Comparison of ENCODE assay signal across 16 cellular contexts in the genomic region with DNA sequence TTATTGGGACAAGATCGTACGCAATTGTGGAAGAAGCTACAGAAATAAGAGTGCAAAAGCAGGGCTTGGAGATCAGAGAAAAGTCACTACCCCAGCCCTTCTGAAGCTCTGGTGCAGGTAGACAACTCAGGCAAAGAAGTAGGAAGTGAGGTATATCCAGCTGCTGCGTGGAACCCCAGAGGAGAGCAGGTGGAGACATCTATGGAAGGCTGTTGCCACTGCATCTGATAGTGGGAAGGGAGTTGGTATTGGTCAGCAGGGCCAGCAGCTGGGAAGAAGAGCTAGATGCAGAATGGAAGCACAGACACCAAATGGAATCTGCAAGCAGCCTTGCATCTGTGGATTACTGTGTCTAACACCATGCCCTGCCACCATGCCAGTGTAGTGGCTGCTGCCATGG.
DNase-seq lines count a peak whose midpoint lies in the region; ATAC-seq and TF ChIP-seq lines count a peak whose summit lies in the region.
"Had no signal": no experiment of that assay in that cellular context is flagged by ENCODE, and none has a peak within 500 bp of the region (broad histone marks: within the 10 kb centered on the region; RNA-seq: fewer than 3 reads in every experiment).

No MANE protein-coding gene starts in this region.

- CTCF ChIA-PET in Caco-2 (lab: Charles Lee), result interaction anchor here (1.0 to 1.2 kb wide), 4 partner anchors 13 to 144 kb away, joined by 3 to 7 read pairs (median 4); no protein-coding TSS in a partner anchor

- H3K27me3 ChIP-seq in Caco-2 (replicated peaks; ENCODE audit: control insufficient read depth, insufficient read depth, low read length), result no peaks in the 10 kb centered on the region

- peaks cover 8% of the 10 kb centered on the region; the same call in 1 of the 2 replicates for H3K4me1 ChIP-seq in Caco-2

- peaks cover 18% of the 10 kb centered on the region for H3K4me1 Mint-ChIP-seq in Caco-2 (ENCODE audit: low read depth, unreplicated experiment)
- H3K4me1 Mint-ChIP-seq: CD14-positive monocyte had no signal

- no peaks in the 10 kb centered on the region for H3K27me3 Mint-ChIP-seq in Caco-2 (ENCODE audit: insufficient read depth, unreplicated experiment)
- H3K27me3 Mint-ChIP-seq: T-helper 17 cell had no signal

- intact Hi-C loops in Caco-2 (cut with micrococcal nuclease; ENCODE audit: unreplicated experiment), result no loop called here

- POLR2A ChIA-PET in Caco-2 (lab: Charles Lee), result no interaction called here

- no peaks in the 10 kb centered on the region for H3K36me3 Mint-ChIP-seq in Caco-2 (ENCODE audit: insufficient read depth, unreplicated experiment)

- H3K4me3 ChIP-seq in Caco-2 (ENCODE audit: low read depth, low read length), result no peak overlapping the region

- peak in 1 of 2 experiments; percentile 39 for TF ChIP-seq CTCF in Caco-2 (IDR thresholded peaks at IDR 0.05; ENCODE audit: insufficient read depth in 1 of 2, low read depth in 1 of 2, low read length in 1 of 2, severe bottlenecking in 1 of 2, unreplicated experiment in 1 of 2)

- DNase-seq in Caco-2 (peak; percentile 53 to 60), HT-29 (ENCODE audit: low spot score) (peak; percentile 30), RKO (ENCODE audit: low spot score) (peak; percentile 5), iPS-NIHi7 (ENCODE audit: extremely low spot score) (peak; percentile 30), SW 1271 (lab: John Stamatoyannopoulos, UW) (no peak), anterior cingulate cortex (lab: John Stamatoyannopoulos, UW) (no peak), KG1 (lab: John Stamatoyannopoulos, UW) (no peak)
- DNase-seq: COR-L47, DMS153, NCI-H1694 treated with DMSO at 0.1 percent for 48 hours, NCI-H446, NCI-H774, SIG-M5, T-helper 17 cell had no signal

- H3K9me3 Mint-ChIP-seq in Caco-2 (ENCODE audit: unreplicated experiment), result peaks cover 11% of the 10 kb centered on the region

- no peak for ATAC-seq in GM21717 (IDR thresholded peaks at IDR 0.05; ENCODE audit: unreplicated experiment)
- ATAC-seq: T-helper 17 cell had no signal

- H3K4me3 Mint-ChIP-seq in Caco-2 (ENCODE audit: unreplicated experiment), result no peak overlapping the region
- H3K4me3 Mint-ChIP-seq: CD14-positive monocyte, T-helper 17 cell had no signal

- no TSS peak for BruUV-seq in Caco-2 (replicated peaks; lab: Mats Ljungman, UMichigan)

- no peaks in the 10 kb centered on the region for H3K36me3 ChIP-seq in Caco-2 (ENCODE audit: control insufficient read depth, insufficient read depth, low read length)

- no peaks in the 10 kb centered on the region for H3K9me3 ChIP-seq in Caco-2

- no peak overlapping the region for H3K27ac Mint-ChIP-seq in Caco-2 (ENCODE audit: unreplicated experiment)
- H3K27ac Mint-ChIP-seq: T-helper 17 cell had no signal

Comparison
In these comparisons a context has a peak if more than half of its experiments do, and no peak if none do; other contexts are left out.
1. DNase-seq: peak in Caco-2 (2 of 2), HT-29 (single experiment), RKO (single experiment) and iPS-NIHi7 (single experiment); none in SW 1271 (0 of 2), anterior cingulate cortex (0 of 58) and KG1 (single experiment).